ENCODE assay signal across 20 cellular contexts in the genomic region with DNA sequence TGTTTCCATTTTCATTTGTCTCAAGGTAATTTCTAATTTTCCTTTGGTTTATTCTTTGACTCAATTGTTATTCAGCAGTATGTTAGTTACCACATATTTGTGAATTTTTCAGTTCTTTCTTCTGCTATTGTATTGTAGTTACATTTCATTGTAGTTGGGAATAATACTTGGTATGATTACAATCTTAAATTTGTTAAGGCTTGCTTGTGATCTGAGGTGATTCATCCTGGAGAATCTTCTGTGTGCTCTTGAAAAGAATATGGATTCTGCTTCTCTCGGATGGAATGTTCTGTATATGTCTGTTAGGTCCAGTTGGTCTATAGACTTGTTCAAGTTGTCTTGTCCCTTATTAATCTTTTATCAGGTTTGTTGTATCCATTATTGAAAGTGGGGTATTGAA.
A peak's percentile ranks its signal among the peaks of the same experiment; 100 is the strongest.
DNase-seq lines count a peak whose midpoint lies in the region; ATAC-seq, FAIRE-seq and TF ChIP-seq lines count a peak whose summit lies in the region.
"Had no signal": no experiment of that assay in that cellular context is flagged by ENCODE, and none has a peak within 500 bp of the region (broad histone marks: within the 10 kb centered on the region; RNA-seq: fewer than 3 reads in every experiment).

No MANE protein-coding gene starts in this region.

- TF ChIP-seq RAD21 in K562 (CRISPR knock-in tag; conservative IDR thresholded peaks at IDR 0.05 in 1 of 2, IDR thresholded peaks at IDR 0.05 in 1 of 2): no peak

- DNase-seq in H54 (ENCODE audit: insufficient read length, low spot score): no peak
- DNase-seq in K562 (ENCODE audit: extremely low read depth in 1 of 4, low spot score in 3 of 4): no peak
- peak; percentile 15 for DNase-seq in epithelial cell of esophagus (ENCODE audit: low read depth)
- no peak for DNase-seq in keratinocyte (ENCODE audit: low read depth, low spot score)
- no peak for DNase-seq in left lobe of liver (ENCODE audit: low spot score)
- DNase-seq in nucleus accumbens (lab: John Stamatoyannopoulos, UW): no peak
- DNase-seq in Peyer's patch: no peak
- DNase-seq: C1 segment of cervical spinal cord; Calu3; CD4-positive, alpha-beta memory T cell; COR-L47; DMS53; DMS79 treated with DMSO at 0.1 percent for 48 hours; GF-D8; GOT3; H7; HCEC 1CT had no signal

- no peaks in the 10 kb centered on the region for H3K9me1 ChIP-seq in K562 (ENCODE audit: control insufficient read depth, insufficient read depth, low read length)
- no peaks in the 10 kb centered on the region for H3K9me1 ChIP-seq in keratinocyte (ENCODE audit: control insufficient read depth, extremely low read depth, insufficient read depth, low read length)

- POLR2A ChIA-PET in K562 (lab: Yijun Ruan, JAX): no interaction called here

- H3K27ac ChIP-seq in K562 (ENCODE audit: extremely low read depth, low read depth, low read length) (no peak overlapping the region), keratinocyte (ENCODE audit: control insufficient read depth, insufficient read depth, low read length) (no peak overlapping the region), Peyer's patch (no peak overlapping the region)

- no peak overlapping the region for H3K4me2 ChIP-seq in K562 (ENCODE audit: insufficient read depth, low read length)
- H3K4me2 ChIP-seq in keratinocyte (ENCODE audit: control insufficient read depth, extremely low read depth, insufficient read depth, low read depth, low read length): no peak overlapping the region

- TF ChIP-seq POLR2A in H54 (IDR thresholded peaks at IDR 0.05; ENCODE audit: low read depth, low read length) (no peak), K562 (conservative IDR thresholded peaks at IDR 0.05) (no peak), Peyer's patch (IDR thresholded peaks at IDR 0.05) (no peak)

- CTCF ChIA-PET in K562 (lab: Yijun Ruan, JAX; ENCODE audit: low intra/inter-chr PET ratio): interaction anchor here (0.6 kb wide), 1 partner anchor 363 kb away, joined by 3 read pairs; no protein-coding TSS in a partner anchor

- TF ChIP-seq EP300 in K562 (IDR thresholded peaks at IDR 0.05; ENCODE audit: low read length): no peak

- H3K27me3 ChIP-seq in K562 (ENCODE audit: control insufficient read depth in 2 of 2, insufficient read depth in 2 of 2, low read length in 2 of 2) (no peaks in the 10 kb centered on the region), keratinocyte (ENCODE audit: control insufficient read depth, extremely low read depth, insufficient read depth, low read length) (no peaks in the 10 kb centered on the region), Peyer's patch (no peaks in the 10 kb centered on the region)

- ATAC-seq in K562 (no peak), left lobe of liver (no peak), HG03432 (IDR thresholded peaks at IDR 0.05; ENCODE audit: unreplicated experiment) (no peak)

- H4K20me1 ChIP-seq in K562 (replicated peaks; ENCODE audit: control insufficient read depth, insufficient read depth, low read length) (no peaks in the 10 kb centered on the region), keratinocyte (ENCODE audit: control insufficient read depth, extremely low read depth, insufficient read depth, low read length) (no peaks in the 10 kb centered on the region)

- intact Hi-C loops in K562 (cut with micrococcal nuclease): no loop called here

- H3K4me3 ChIP-seq in K562 (no peak overlapping the region), epithelial cell of esophagus (ENCODE audit: low read length) (no peak overlapping the region), keratinocyte (ENCODE audit: control insufficient read depth in 2 of 3, extremely low read depth in 1 of 3, insufficient read depth in 2 of 3, low read depth in 1 of 3, low read length in 3 of 3) (no peak overlapping the region), Peyer's patch (no peak overlapping the region)

- BruUV-seq in K562 (replicated peaks; lab: Mats Ljungman, UMichigan): no TSS peak

- no peak for TF ChIP-seq CTCF in K562 (IDR thresholded peaks at IDR 0.05 in 2 of 3, conservative IDR thresholded peaks at IDR 0.05 in 1 of 3; ENCODE audit: insufficient read depth in 2 of 3, low read depth in 1 of 3, low read length in 3 of 3)
- no peak for TF ChIP-seq CTCF in epithelial cell of esophagus (IDR thresholded peaks at IDR 0.05; ENCODE audit: insufficient read depth, low read depth, low read length, missing control alignments)
- no peak for TF ChIP-seq CTCF in keratinocyte (optimal IDR thresholded peaks at IDR 0.05 in 1 of 3, IDR thresholded peaks at IDR 0.05 in 1 of 3, conservative IDR thresholded peaks at IDR 0.05 in 1 of 3; ENCODE audit: extremely low read depth in 1 of 3, insufficient read depth in 2 of 3, low read length in 3 of 3)
- no peak for TF ChIP-seq CTCF in Peyer's patch (IDR thresholded peaks at IDR 0.05)

- H3K9me3 ChIP-seq in K562 (replicated peaks; ENCODE audit: control insufficient read depth, insufficient read depth, low read depth, low read length) (no peaks in the 10 kb centered on the region), keratinocyte (ENCODE audit: control insufficient read depth, low read depth, low read length) (no peaks in the 10 kb centered on the region), Peyer's patch (no peaks in the 10 kb centered on the region)

- FAIRE-seq in H54 (lab: Jason Lieb, UNC): peak; percentile 66
- peak; percentile 61 for FAIRE-seq in K562 (lab: Jason Lieb, UNC)
- peak; percentile 57 for FAIRE-seq in keratinocyte (lab: Jason Lieb, UNC)
- FAIRE-seq: GM12891, GM18507 had no signal

- H3K79me2 ChIP-seq in K562 (ENCODE audit: control insufficient read depth, insufficient read depth, low read length) (no peaks in the 10 kb centered on the region), keratinocyte (ENCODE audit: control insufficient read depth, insufficient read depth, low read length) (no peaks in the 10 kb centered on the region)

- dilution Hi-C loops in keratinocyte (cut with MboI; ENCODE audit: extremely low pct_ligation_motif_present, low sequenced_read_pairs): no loop called here

- WGBS in K562 (ENCODE audit: insufficient coverage, low coverage, missing lambda C conversion rate): 53% methylated on average over 1 of the region's 1 CpG

- H3K4me1 ChIP-seq in K562 (replicated peaks in 1 of 2; ENCODE audit: control insufficient read depth in 2 of 2, insufficient read depth in 2 of 2, low read length in 2 of 2) (no peaks in the 10 kb centered on the region), keratinocyte (ENCODE audit: control insufficient read depth, extremely low read depth, insufficient read depth, low read length) (no peaks in the 10 kb centered on the region), Peyer's patch (no peaks in the 10 kb centered on the region)

- no peak overlapping the region for H2AFZ ChIP-seq in K562 (ENCODE audit: low read depth, low read length)
- peak overlapping the region; percentile 22 for H2AFZ ChIP-seq in keratinocyte (ENCODE audit: control insufficient read depth, low read length)

- H3K9ac ChIP-seq in K562 (ENCODE audit: insufficient read depth in 1 of 2, low read depth in 2 of 2, low read length in 2 of 2) (no peak overlapping the region), keratinocyte (ENCODE audit: control insufficient read depth, extremely low read depth, insufficient read depth, low read length) (no peak overlapping the region)

- in situ Hi-C loops in K562 (cut with MboI): no loop called here

- H3K36me3 ChIP-seq in K562 (ENCODE audit: control insufficient read depth, insufficient read depth, low read length) (no peaks in the 10 kb centered on the region), keratinocyte (ENCODE audit: control insufficient read depth in 2 of 2, extremely low read depth in 1 of 2, insufficient read depth in 2 of 2, low read length in 2 of 2) (no peaks in the 10 kb centered on the region), Peyer's patch (no peaks in the 10 kb centered on the region)

TF ChIP-seq in K562, 482 proteins besides CTCF, POLR2A, EP300 and RAD21 (continues in another document):
- no peak for TF ChIP-seq PHB2 (IDR thresholded peaks at IDR 0.05; ENCODE audit: low read depth)
- no peak for TF ChIP-seq CBX3 (IDR thresholded peaks at IDR 0.05; ENCODE audit: borderline replicate concordance in 1 of 2, low read length in 2 of 2)
- TF ChIP-seq KLF13 (tag; IDR thresholded peaks at IDR 0.05; ENCODE audit: borderline replicate concordance, low read depth): no peak
- TF ChIP-seq, protein P1, sequence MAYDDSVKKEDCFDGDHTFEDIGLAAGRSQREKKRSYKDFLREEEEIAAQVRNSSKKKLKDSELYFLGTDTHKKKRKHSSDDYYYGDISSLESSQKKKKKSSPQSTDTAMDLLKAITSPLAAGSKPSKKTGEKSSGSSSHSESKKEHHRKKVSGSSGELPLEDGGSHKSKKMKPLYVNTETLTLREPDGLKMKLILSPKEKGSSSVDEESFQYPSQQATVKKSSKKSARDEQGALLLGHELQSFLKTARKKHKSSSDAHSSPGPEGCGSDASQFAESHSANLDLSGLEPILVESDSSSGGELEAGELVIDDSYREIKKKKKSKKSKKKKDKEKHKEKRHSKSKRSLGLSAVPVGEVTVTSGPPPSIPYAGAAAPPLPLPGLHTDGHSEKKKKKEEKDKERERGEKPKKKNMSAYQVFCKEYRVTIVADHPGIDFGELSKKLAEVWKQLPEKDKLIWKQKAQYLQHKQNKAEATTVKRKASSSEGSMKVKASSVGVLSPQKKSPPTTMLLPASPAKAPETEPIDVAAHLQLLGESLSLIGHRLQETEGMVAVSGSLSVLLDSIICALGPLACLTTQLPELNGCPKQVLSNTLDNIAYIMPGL (CRISPR knock-in tag; IDR thresholded peaks at IDR 0.05): no peak
- TF ChIP-seq ZSCAN32 (CRISPR knock-in tag; IDR thresholded peaks at IDR 0.05): no peak
- no peak for TF ChIP-seq ZNF140 (CRISPR knock-in tag; IDR thresholded peaks at IDR 0.05)
- TF ChIP-seq, protein P2, sequence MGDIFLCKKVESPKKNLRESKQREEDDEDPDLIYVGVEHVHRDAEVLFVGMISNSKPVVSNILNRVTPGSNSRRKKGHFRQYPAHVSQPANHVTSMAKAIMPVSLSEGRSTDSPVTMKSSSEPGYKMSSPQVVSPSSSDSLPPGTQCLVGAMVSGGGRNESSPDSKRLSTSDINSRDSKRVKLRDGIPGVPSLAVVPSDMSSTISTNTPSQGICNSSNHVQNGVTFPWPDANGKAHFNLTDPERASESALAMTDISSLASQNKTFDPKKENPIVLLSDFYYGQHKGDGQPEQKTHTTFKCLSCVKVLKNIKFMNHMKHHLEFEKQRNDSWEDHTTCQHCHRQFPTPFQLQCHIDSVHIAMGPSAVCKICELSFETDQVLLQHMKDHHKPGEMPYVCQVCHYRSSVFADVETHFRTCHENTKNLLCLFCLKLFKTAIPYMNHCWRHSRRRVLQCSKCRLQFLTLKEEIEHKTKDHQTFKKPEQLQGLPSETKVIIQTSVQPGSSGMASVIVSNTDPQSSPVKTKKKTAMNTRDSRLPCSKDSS (IDR thresholded peaks at IDR 0.05; ENCODE audit: low read depth, partially characterized antibody): no peak
- no peak for TF ChIP-seq SIRT6 (IDR thresholded peaks at IDR 0.05; ENCODE audit: low read depth, low read length)
- no peak for TF ChIP-seq ILK (tag; IDR thresholded peaks at IDR 0.05; ENCODE audit: borderline replicate concordance, low read depth)
- TF ChIP-seq RFX1 (IDR thresholded peaks at IDR 0.05): no peak
- no peak for TF ChIP-seq FUS (optimal IDR thresholded peaks at IDR 0.05; ENCODE audit: low read depth, low read length)
- TF ChIP-seq TCF7 (IDR thresholded peaks at IDR 0.05; ENCODE audit: borderline replicate concordance): no peak
- no peak for TF ChIP-seq ZFX (CRISPR knock-in tag; IDR thresholded peaks at IDR 0.05)
